In genomic region chr10:62248465-62248864, GRCh38 we compare ENCODE assay signal across 10 cellular contexts. TPM values are rescaled to one million over a fixed set of nuclear protein-coding genes. Genes with fewer than 3 reads are reported as not detected.
DNase-seq lines count a peak whose midpoint lies in the region; TF ChIP-seq lines count a peak whose summit lies in the region.
"Had no signal": no experiment of that assay in that cellular context is flagged by ENCODE, and none has a peak within 500 bp of the region (broad histone marks: within the 10 kb centered on the region; RNA-seq: fewer than 3 reads in every experiment).

No MANE protein-coding gene starts in this region.

- intact Hi-C loops in testis (cut with DNase I; ENCODE audit: low total_unique reads), result loop anchor here (10.0 kb wide), 1 partner anchor 354 kb away; no protein-coding TSS in a partner anchor

- peak; percentile 44; the same call in 1 of the 2 replicates for TF ChIP-seq CTCF in KMS-11 (conservative IDR thresholded peaks at IDR 0.05; ENCODE audit: low read depth, low read length)
- peak; percentile 44 for TF ChIP-seq CTCF in astrocyte of the spinal cord (IDR thresholded peaks at IDR 0.05; ENCODE audit: low read depth, low read length)
- no peak for TF ChIP-seq CTCF in testis (IDR thresholded peaks at IDR 0.05)

- no peak overlapping the region for H2AFZ ChIP-seq in KMS-11 (ENCODE audit: low read depth)

- DNase-seq in COR-L47 (lab: John Stamatoyannopoulos, UW) (peak; percentile 8), astrocyte of the spinal cord (ENCODE audit: low read depth, low spot score) (peak; percentile 35), lung microvascular endothelial cell (ENCODE audit: low read depth in 2 of 2) (peak; percentile 28 to 42), AG08396 (ENCODE audit: low spot score) (no peak), testis (no peak)
- DNase-seq in activated CD4-positive, alpha-beta T cell treated with anti-CD3 and anti-CD28 coated beads for 1 hour, result no peak
- no peak for DNase-seq in activated naive CD4-positive, alpha-beta T cell (lab: John Stamatoyannopoulos, UW)
- DNase-seq: activated CD4-positive, alpha-beta T cell treated with anti-CD3 and anti-CD28 coated beads for 48 hours; foreskin melanocyte had no signal

- no peak overlapping the region for H3K4me2 ChIP-seq in KMS-11

- no peaks in the 10 kb centered on the region for H3K36me3 ChIP-seq in KMS-11 (ENCODE audit: insufficient read depth)
- H3K36me3 ChIP-seq in testis (ENCODE audit: low read depth, missing control alignments), result no peaks in the 10 kb centered on the region

- H3K27ac ChIP-seq in KMS-11, result no peak overlapping the region
- H3K27ac ChIP-seq in testis, result no peak overlapping the region

- H3K9ac ChIP-seq in KMS-11, result no peak overlapping the region

- no peaks in the 10 kb centered on the region for H3K27me3 ChIP-seq in KMS-11 (ENCODE audit: insufficient read depth, low read depth)
- no peaks in the 10 kb centered on the region for H3K27me3 ChIP-seq in testis

- H4K20me1 ChIP-seq in KMS-11 (ENCODE audit: insufficient read depth), result no peaks in the 10 kb centered on the region

- H3K4me1 ChIP-seq in KMS-11 (ENCODE audit: low read depth, poor library complexity, severe bottlenecking) (peaks cover 20% of the 10 kb centered on the region), testis (no peaks in the 10 kb centered on the region)

- TF ChIP-seq POLR2A in testis (IDR thresholded peaks at IDR 0.05), result no peak

- 87 to 91% methylated on average over 1 of the region's 1 CpG for WGBS in testis, 2 donors

- no peaks in the 10 kb centered on the region for H3K9me3 ChIP-seq in testis

- H3K4me3 ChIP-seq in KMS-11 (IDR thresholded peaks at IDR 0.05; ENCODE audit: insufficient read depth, low read depth, low read length) (no peak overlapping the region), astrocyte of the spinal cord (ENCODE audit: low read depth, low read length) (no peak overlapping the region), testis (no peak overlapping the region)

- H3K79me2 ChIP-seq in KMS-11 (ENCODE audit: insufficient read depth, low read depth), result no peaks in the 10 kb centered on the region

- in situ Hi-C loops in astrocyte of the spinal cord (cut with HindIII; ENCODE audit: low sequenced_read_pairs), result no loop called here

RNA-seq across cellular contexts. Expression of gene RTKN2, which starts 20.2 kb away (rescaled TPM):
- total RNA-seq in lung microvascular endothelial cell, result under 0.01 TPM in 2 replicates
- total RNA-seq in testis, result 1 to 10 TPM; 6.3 to 7.5 TPM
- polyA plus RNA-seq in testis (ENCODE audit: insufficient read depth, low read depth, low replicate concordance), result 9.1 TPM

Comparison
In these comparisons a context has a peak if more than half of its experiments do, and no peak if none do; other contexts are left out.
1. DNase-seq: peak in COR-L47 (single experiment), astrocyte of the spinal cord (single experiment) and lung microvascular endothelial cell (2 of 2); none in activated CD4-positive, alpha-beta T cell treated with anti-CD3 and anti-CD28 coated beads for 1 hour (single experiment), AG08396 (single experiment), activated naive CD4-positive, alpha-beta T cell (0 of 4) and testis (single experiment).
2. CTCF ChIP-seq: peak in KMS-11 (single experiment) and astrocyte of the spinal cord (single experiment); none in testis (0 of 3).